15 cellular contexts compared by ENCODE assay signal in genomic region chr9:136714096-136714875, GRCh38. TPM values are rescaled to one million over a fixed set of nuclear protein-coding genes. Genes with fewer than 3 reads are reported as not detected.
DNase-seq lines count a peak whose midpoint lies in the region; FAIRE-seq and TF ChIP-seq lines count a peak whose summit lies in the region.
"Had no signal": no experiment of that assay in that cellular context is flagged by ENCODE, and none has a peak within 500 bp of the region (broad histone marks: within the 10 kb centered on the region; RNA-seq: fewer than 3 reads in every experiment).

No MANE protein-coding gene starts in this region.

- FAIRE-seq in kidney (lab: Jason Lieb, UNC): no peak
- FAIRE-seq: RCC 7860 had no signal

- no peak for TF ChIP-seq POLR2A in sigmoid colon (IDR thresholded peaks at IDR 0.05)

- no peak for TF ChIP-seq EP300 in sigmoid colon (IDR thresholded peaks at IDR 0.05)

- in situ Hi-C loops in HAP-1 (cut with MboI; ENCODE audit: low sequenced_read_pairs): no loop called here

- no peaks in the 10 kb centered on the region for H3K27me3 ChIP-seq in HAP-1 (ENCODE audit: low read depth)
- H3K27me3 ChIP-seq in sigmoid colon: peaks cover 0 to 20% (median 20%) of the 10 kb centered on the region in 3 donors

- H3K9me3 Mint-ChIP-seq in brain: no peaks in the 10 kb centered on the region
- H3K9me3 Mint-ChIP-seq: activated T-cell treated with anti-CD3 and anti-CD28 coated beads, Interleukin-2, amount 50 U/mL, for 4 hours; stimulated activated effector memory CD8-positive, alpha-beta T cell treated with anti-CD3 and anti-CD28 coated beads, Interleukin-12 subunit alpha, Interleukin-12 subunit beta, amount 100 ng/mL, for 72 hours had no signal

- H3K4me1 Mint-ChIP-seq in brain: peaks cover 29% of the 10 kb centered on the region

- H3K36me3 ChIP-seq in HAP-1 (replicated peaks) (peaks cover 13% of the 10 kb centered on the region), kidney (ENCODE audit: control insufficient read depth in 1 of 2, insufficient read depth in 2 of 2, low read length in 2 of 2) (no peaks in the 10 kb centered on the region), sigmoid colon (no peaks in the 10 kb centered on the region)

- peak overlapping the region in 3 of 5 experiments; percentile 38 to 75 (median 58) for H3K27ac Mint-ChIP-seq in brain
- H3K27ac Mint-ChIP-seq: stimulated activated effector memory CD8-positive, alpha-beta T cell treated with anti-CD3 and anti-CD28 coated beads, Interleukin-12 subunit alpha, Interleukin-12 subunit beta, amount 100 ng/mL, for 72 hours had no signal

- H3K4me3 Mint-ChIP-seq in brain: peak overlapping the region; percentile 82 to 89 (median 85)
- H3K4me3 Mint-ChIP-seq: activated T-cell treated with anti-CD3 and anti-CD28 coated beads, Interleukin-2, amount 50 U/mL, for 4 hours; stimulated activated effector memory CD8-positive, alpha-beta T cell treated with anti-CD3 and anti-CD28 coated beads, Interleukin-12 subunit alpha, Interleukin-12 subunit beta, amount 100 ng/mL, for 72 hours had no signal

- H3K36me3 Mint-ChIP-seq in brain: peaks cover 5% of the 10 kb centered on the region
- H3K36me3 Mint-ChIP-seq: stimulated activated effector memory CD8-positive, alpha-beta T cell treated with anti-CD3 and anti-CD28 coated beads, Interleukin-12 subunit alpha, Interleukin-12 subunit beta, amount 100 ng/mL, for 72 hours had no signal

- WGBS in sigmoid colon, 2 donors: 54 to 56% methylated on average over 17 of the region's 17 CpGs

- TF ChIP-seq CTCF in brain (conservative IDR thresholded peaks at IDR 0.05): no peak
- no peak for TF ChIP-seq CTCF in kidney (IDR thresholded peaks at IDR 0.05; ENCODE audit: borderline replicate concordance, extremely low read depth, insufficient read depth)
- no peak for TF ChIP-seq CTCF in sigmoid colon (IDR thresholded peaks at IDR 0.05)

- H3K27me3 Mint-ChIP-seq in brain: no peaks in the 10 kb centered on the region

- DNase-seq in HAP-1 (ENCODE audit: low spot score in 2 of 2): no peak
- peak; percentile 89 for DNase-seq in kidney
- DNase-seq in sigmoid colon: no peak
- no peak for DNase-seq in NCI-H2029 (lab: John Stamatoyannopoulos, UW)
- DNase-seq in stimulated activated CD4-positive, alpha-beta T cell treated with anti-CD3 and anti-CD28 coated beads, Interleukin-4, amount 100 ng/mL, for 1 hour: no peak
- DNase-seq in HCEC 1CT: no peak
- no peak for DNase-seq in SKM-1 treated with dmso at 0.1 percent for 144 hours (lab: John Stamatoyannopoulos, UW; ENCODE audit: unreplicated experiment)
- DNase-seq: activated T-cell treated with anti-CD3 and anti-CD28 coated beads, Interleukin-2, amount 50 U/mL, for 4 hours; WERI-Rb-1 had no signal

- no peak overlapping the region for H3K9ac ChIP-seq in kidney (ENCODE audit: low read length in 2 of 2)

- H3K4me1 ChIP-seq in HAP-1 (peaks cover 7% of the 10 kb centered on the region), kidney (ENCODE audit: control insufficient read depth in 1 of 2, insufficient read depth in 1 of 2, low read depth in 1 of 2, low read length in 2 of 2) (peaks cover 6 to 27% of the 10 kb centered on the region in 2 donors), sigmoid colon (peaks cover 0 to 26% (median 22%) of the 10 kb centered on the region in 4 donors)

- peak overlapping the region; percentile 58 for H3K4me3 ChIP-seq in HAP-1
- H3K4me3 ChIP-seq in kidney (ENCODE audit: low read length in 2 of 2): no peak overlapping the region
- no peak overlapping the region for H3K4me3 ChIP-seq in sigmoid colon

- intact Hi-C loops in kidney (cut with DNase I) (no loop called here), sigmoid colon (cut with DNase I) (no loop called here)

- H3K27ac ChIP-seq in kidney (ENCODE audit: low read depth in 2 of 2, low read length in 2 of 2): peak overlapping the region; percentile 57 to 67
- peak overlapping the region; percentile 66 to 76 (median 74) for H3K27ac ChIP-seq in sigmoid colon

- H3K9me3 ChIP-seq in HAP-1 (no peaks in the 10 kb centered on the region), kidney (ENCODE audit: control insufficient read depth in 1 of 2, low read length in 2 of 2) (no peaks in the 10 kb centered on the region), sigmoid colon (no peaks in the 10 kb centered on the region)

RNA-seq across cellular contexts. Expression of gene DIPK1B, which starts 1.9 kb away (rescaled TPM):
- polyA plus RNA-seq in brain (ENCODE audit: insufficient read depth, low read depth, low replicate concordance) (35.5 TPM), kidney (ENCODE audit: insufficient read depth, low read depth, low replicate concordance) (22.6 TPM), sigmoid colon (1 to 10 TPM in 1 of 3 donors, under 1 TPM in 2; 0.23 to 6.5 (median 0.60) TPM)
- total RNA-seq in kidney (7.5 TPM), sigmoid colon (10 to 100 TPM in 3 of 4 donors, 1 to 10 TPM in 1; 9.6 to 18.3 (median 14.3) TPM)

RNA-seq across cellular contexts. Expression of gene AGPAT2, which starts 27.0 kb away (rescaled TPM):
- polyA plus RNA-seq in brain (ENCODE audit: insufficient read depth, low read depth, low replicate concordance) (42.6 TPM), kidney (ENCODE audit: insufficient read depth, low read depth, low replicate concordance) (73.4 TPM), sigmoid colon (100 to 1,000 TPM in 2 of 3 donors, 10 to 100 TPM in 1; 92.5 to 345 (median 181) TPM)
- total RNA-seq in kidney (83.6 TPM), sigmoid colon (10 to 100 TPM; 28.0 to 62.4 (median 33.7) TPM)

RNA-seq across cellular contexts. Expression of gene LCN10, which starts 28.5 kb away (rescaled TPM):
- polyA plus RNA-seq in brain (ENCODE audit: insufficient read depth, low read depth, low replicate concordance): 3.5 TPM
- 8.4 TPM for total RNA-seq in kidney
- 3.9 TPM for polyA plus RNA-seq in kidney (ENCODE audit: insufficient read depth, low read depth, low replicate concordance)
- 1 to 10 TPM; 1.5 to 6.4 (median 2.1) TPM for total RNA-seq in sigmoid colon
- 1 to 10 TPM; 1.2 to 9.2 (median 1.8) TPM for polyA plus RNA-seq in sigmoid colon
- total RNA-seq: cerebellum, H4 had no signal

RNA-seq across cellular contexts. Expression of gene LCN6, which starts 34.0 kb away (rescaled TPM):
- polyA plus RNA-seq in brain (ENCODE audit: insufficient read depth, low read depth, low replicate concordance): not detected
- 16.0 TPM for total RNA-seq in kidney
- polyA plus RNA-seq in kidney (ENCODE audit: insufficient read depth, low read depth, low replicate concordance): not detected
- 10 to 100 TPM in 1 of 4 donors, 1 to 10 TPM in 3; 1.2 to 19.1 (median 8.1) TPM for total RNA-seq in sigmoid colon
- polyA plus RNA-seq in sigmoid colon: 1 to 10 TPM; 2.3 to 5.9 (median 4.2) TPM
- total RNA-seq: activated T-cell treated with anti-CD3 and anti-CD28 coated beads, Interleukin-2, amount 50 U/mL, for 4 hours; cerebellum; fibroblast of villous mesenchyme; H4 had no signal

RNA-seq across cellular contexts. Expression of gene LCN8, which starts 43.8 kb away (rescaled TPM):
- polyA plus RNA-seq in brain (ENCODE audit: insufficient read depth, low read depth, low replicate concordance) (0.34 TPM), kidney (ENCODE audit: insufficient read depth, low read depth, low replicate concordance) (not detected), sigmoid colon (under 1 TPM in 1 of 3 donors, not detected in 2; 0.04 TPM)
- total RNA-seq in kidney (not detected), sigmoid colon (not detected)
- total RNA-seq: activated T-cell treated with anti-CD3 and anti-CD28 coated beads, Interleukin-2, amount 50 U/mL, for 4 hours; cerebellum; fibroblast of villous mesenchyme; H4 had no signal
